1 cellular context compared by ENCODE assay signal in the genomic region with DNA sequence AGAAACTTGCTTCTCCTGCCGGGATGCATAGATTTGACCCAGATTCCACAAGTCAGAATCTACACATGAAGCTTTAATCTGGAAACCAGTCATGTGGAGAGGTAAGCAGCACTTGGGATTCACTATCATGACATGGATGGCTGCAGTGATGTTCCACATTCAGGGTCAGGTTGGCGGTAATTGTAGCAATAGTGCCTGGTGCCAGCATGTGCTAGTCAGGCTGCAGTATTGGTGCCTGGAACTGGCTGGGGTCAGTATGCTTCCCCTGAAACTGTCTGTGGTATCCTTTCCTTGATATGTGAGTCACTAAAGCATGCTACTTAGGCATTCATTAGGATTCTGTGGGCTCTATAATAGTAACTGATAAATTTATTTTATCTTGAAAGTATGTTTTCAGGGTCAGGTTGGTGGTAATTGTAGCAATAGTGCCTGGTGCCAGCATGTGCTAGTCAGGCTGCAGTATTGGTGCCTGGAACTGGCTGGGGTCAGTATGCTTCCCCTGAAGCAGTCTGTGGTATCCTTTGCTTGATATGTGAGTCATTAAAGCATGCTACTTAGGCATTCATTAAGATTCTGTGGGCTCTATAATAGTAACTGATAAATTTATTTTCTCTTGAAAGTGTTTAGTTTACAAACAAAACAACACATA.
TF ChIP-seq lines count a peak whose summit lies in the region.

No MANE protein-coding gene starts in this region.

TF ChIP-seq in SK-N-SH, 30 proteins besides CTCF, POLR2A, EP300 and RAD21 (continued from another document):
- TF ChIP-seq SMC3 (IDR thresholded peaks at IDR 0.05; ENCODE audit: low read depth, low read length) (no peak), FOXJ3 (CRISPR knock-in tag; IDR thresholded peaks at IDR 0.05) (no peak), EZH2phosphoT487 (IDR thresholded peaks at IDR 0.05; ENCODE audit: borderline replicate concordance, low read depth) (no peak), RFX5 (IDR thresholded peaks at IDR 0.05; ENCODE audit: low read length) (no peak), PBX3 (IDR thresholded peaks at IDR 0.05) (no peak), RXRA (IDR thresholded peaks at IDR 0.05; ENCODE audit: borderline replicate concordance, low read depth) (no peak), GABPA (IDR thresholded peaks at IDR 0.05; ENCODE audit: low read depth) (no peak), CHD2 (IDR thresholded peaks at IDR 0.05; ENCODE audit: low read length, partially characterized antibody) (no peak), REST (IDR thresholded peaks at IDR 0.05; ENCODE audit: low read depth, low read length) (no peak), JUND (IDR thresholded peaks at IDR 0.05) (no peak)
- TF ChIP-seq, protein P1, sequence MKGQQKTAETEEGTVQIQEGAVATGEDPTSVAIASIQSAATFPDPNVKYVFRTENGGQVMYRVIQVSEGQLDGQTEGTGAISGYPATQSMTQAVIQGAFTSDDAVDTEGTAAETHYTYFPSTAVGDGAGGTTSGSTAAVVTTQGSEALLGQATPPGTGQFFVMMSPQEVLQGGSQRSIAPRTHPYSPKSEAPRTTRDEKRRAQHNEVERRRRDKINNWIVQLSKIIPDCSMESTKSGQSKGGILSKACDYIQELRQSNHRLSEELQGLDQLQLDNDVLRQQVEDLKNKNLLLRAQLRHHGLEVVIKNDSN (IDR thresholded peaks at IDR 0.05; ENCODE audit: borderline replicate concordance, low read depth), result no peak
